25 cellular contexts compared by ENCODE assay signal in genomic region chr1:64526312-64526711, GRCh38. TPM values are rescaled to one million over a fixed set of nuclear protein-coding genes. Genes with fewer than 3 reads are reported as not detected.
DNase-seq lines count a peak whose midpoint lies in the region; ATAC-seq and TF ChIP-seq lines count a peak whose summit lies in the region.
"Had no signal": no experiment of that assay in that cellular context is flagged by ENCODE, and none has a peak within 500 bp of the region (broad histone marks: within the 10 kb centered on the region; RNA-seq: fewer than 3 reads in every experiment).

No MANE protein-coding gene starts in this region.

- TF ChIP-seq CTCF in gastroesophageal sphincter (IDR thresholded peaks at IDR 0.05) (no peak), gastrocnemius medialis (IDR thresholded peaks at IDR 0.05 in 4 of 5, conservative IDR thresholded peaks at IDR 0.05 in 1 of 5) (no peak)

- no peak for TF ChIP-seq POLR2A in gastroesophageal sphincter (IDR thresholded peaks at IDR 0.05)
- no peak for TF ChIP-seq POLR2A in gastrocnemius medialis (IDR thresholded peaks at IDR 0.05)

- H3K27ac ChIP-seq in gastroesophageal sphincter (peak overlapping the region in 3 of 4 donors; percentile 12 to 38 (median 33)), gastrocnemius medialis (peak overlapping the region in 1 of 4 donors; percentile 13)
- H3K27ac ChIP-seq: HL-60 had no signal

- in situ Hi-C loops in gastrocnemius medialis (cut with MboI; ENCODE audit: low sequenced_read_pairs in 4 of 4): no loop called here

- TF ChIP-seq EP300 in gastroesophageal sphincter (IDR thresholded peaks at IDR 0.05): no peak

- H3K9me3 ChIP-seq in gastroesophageal sphincter: no peaks in the 10 kb centered on the region
- H3K9me3 ChIP-seq in gastrocnemius medialis: no peaks in the 10 kb centered on the region
- H3K9me3 ChIP-seq: Caco-2, SK-N-SH had no signal

- H3K4me1 ChIP-seq in gastroesophageal sphincter (peaks cover 0 to 44% (median 3%) of the 10 kb centered on the region in 3 donors), gastrocnemius medialis (peaks cover 0 to 15% of the 10 kb centered on the region in 2 donors)

- H3K4me3 ChIP-seq in gastroesophageal sphincter (no peak overlapping the region), gastrocnemius medialis (no peak overlapping the region)
- H3K4me3 ChIP-seq: lung had no signal

- ATAC-seq in Right ventricle myocardium superior (ENCODE audit: poor library complexity) (peak; percentile 73), gastroesophageal sphincter (peak; percentile 79), gastrocnemius medialis (peak; percentile 55 to 68), HG03039 (IDR thresholded peaks at IDR 0.05; ENCODE audit: unreplicated experiment) (no peak), HG02588 (IDR thresholded peaks at IDR 0.05; ENCODE audit: unreplicated experiment) (no peak), GM19351 (IDR thresholded peaks at IDR 0.05; ENCODE audit: unreplicated experiment) (no peak)
- ATAC-seq: effector memory CD8-positive, alpha-beta T cell; Panc1 had no signal

- H3K36me3 ChIP-seq in gastroesophageal sphincter (no peaks in the 10 kb centered on the region), gastrocnemius medialis (no peaks in the 10 kb centered on the region)

- H3K27me3 ChIP-seq in gastroesophageal sphincter: no peaks in the 10 kb centered on the region
- H3K27me3 ChIP-seq in gastrocnemius medialis: no peaks in the 10 kb centered on the region

- WGBS in gastroesophageal sphincter (ENCODE audit: low coverage in 1 of 2), 2 donors: 24 to 50% methylated on average over 3 of the region's 3 CpGs

- intact Hi-C loops in Right ventricle myocardium superior (cut with DNase I) (no loop called here), cardiac septum (cut with DNase I) (no loop called here), gastrocnemius medialis (cut with DNase I; ENCODE audit: low total_unique reads) (no loop called here)

- DNase-seq in Right ventricle myocardium superior: no peak
- no peak for DNase-seq in cardiac septum (ENCODE audit: low spot score)
- DNase-seq in gastrocnemius medialis: no peak
- DNase-seq in HuH-7.5 (ENCODE audit: low spot score): no peak
- DNase-seq: activated CD4-positive, alpha-beta T cell treated with anti-CD3 and anti-CD28 coated beads, Interleukin-2, amount 50 U/mL, for 4 hours; activated gamma-delta T cell treated with Interleukin-2 at 50 U/mL for 16 hours; amniotic stem cell; Caco-2; effector memory CD8-positive, alpha-beta T cell; H9; hippocampal formation; NCI-H1417 treated with DMSO at 0.1 percent for 48 hours; NCI-H2107; NCI-H510A; NK-92 treated with Interleukin-12 subunit alpha and Interleukin-12 subunit beta, amount 100 ng/mL, for 24 hours; occipital lobe; right cardiac atrium; SK-N-SH had no signal

RNA-seq across cellular contexts. Expression of gene CACHD1, which starts 56.4 kb away (rescaled TPM):
- total RNA-seq in Right ventricle myocardium superior (4.2 TPM), cardiac septum (2.9 TPM), gastroesophageal sphincter (10 to 100 TPM in 2 of 4 donors, 1 to 10 TPM in 2; 7.7 to 20.1 (median 9.8) TPM), gastrocnemius medialis (1 to 10 TPM; 2.2 to 3.6 (median 2.9) TPM)

Comparison
In these comparisons a context has a peak if more than half of its experiments do, and no peak if none do; other contexts are left out.
1. ATAC-seq: peak in Right ventricle myocardium superior (single experiment), gastroesophageal sphincter (single experiment) and gastrocnemius medialis (2 of 2); none in HG03039 (single experiment), HG02588 (single experiment) and GM19351 (single experiment).